8 cellular contexts compared by ENCODE assay signal in genomic region chr15:77107531-77108355, GRCh38. TPM values are rescaled to one million over a fixed set of nuclear protein-coding genes. Genes with fewer than 3 reads are reported as not detected.
DNase-seq lines count a peak whose midpoint lies in the region; ATAC-seq and TF ChIP-seq lines count a peak whose summit lies in the region.

No MANE protein-coding gene starts in this region.

- no peak overlapping the region for H3K9ac ChIP-seq in HCT116 (ENCODE audit: low read length)

- H3K4me2 ChIP-seq in HCT116 (ENCODE audit: low read length): no peak overlapping the region

- H3K36me3 ChIP-seq in HCT116 (ENCODE audit: control insufficient read depth in 1 of 2, insufficient read depth in 2 of 2, low read length in 2 of 2) (no peaks in the 10 kb centered on the region), psoas muscle (ENCODE audit: insufficient read depth in 1 of 2, low read depth in 1 of 2) (no peaks in the 10 kb centered on the region)

- 26 to 46% (median 30%) methylated on average over 9 of the region's 9 CpGs for WGBS in psoas muscle, 3 donors

- peak; percentile 77 for TF ChIP-seq RAD21 in HCT116 (IDR thresholded peaks at IDR 0.05; ENCODE audit: low read depth)

- H3K9me3 ChIP-seq in HCT116 (ENCODE audit: control insufficient read depth in 1 of 2, insufficient read depth in 1 of 2, low read depth in 1 of 2, low read length in 2 of 2) (peaks cover 0 to 1% of the 10 kb centered on the region in 2 experiments; a peak in 1 of 4 replicates), psoas muscle (no peaks in the 10 kb centered on the region)

- no peak overlapping the region for H3K4me3 Mint-ChIP-seq in activated naive CD4-positive, alpha-beta T cell treated with anti-CD3 and anti-CD28 coated beads for 36 hours

- CTCF ChIA-PET in HCT116 (lab: Charles Lee): interaction anchor here (0.6 to 2.8 kb wide), 10 partner anchors 11 to 548 kb away, joined by 3 to 19 read pairs (median 4); partner anchors contain the start of gene LINGO1
- CTCF ChIA-PET in activated naive CD4-positive, alpha-beta T cell treated with anti-CD3 and anti-CD28 coated beads for 36 hours (lab: Charles Lee): interaction anchor here (0.7 to 8.2 kb wide), 14 partner anchors 10 to 436 kb away, joined by 3 to 36 read pairs (median 4); no protein-coding TSS in a partner anchor

- H3K36me3 Mint-ChIP-seq in activated naive CD4-positive, alpha-beta T cell treated with anti-CD3 and anti-CD28 coated beads for 36 hours (ENCODE audit: low read depth): no peaks in the 10 kb centered on the region

- H3K4me1 ChIP-seq in HCT116 (ENCODE audit: control insufficient read depth in 1 of 2, insufficient read depth in 2 of 2, low read length in 2 of 2): no peaks in the 10 kb centered on the region; a peak in 1 of 4 replicates
- H3K4me1 ChIP-seq in psoas muscle: peaks cover 22% of the 10 kb centered on the region

- H3K79me2 ChIP-seq in HCT116 (ENCODE audit: insufficient read depth, low read length): no peaks in the 10 kb centered on the region

- H3K9me3 Mint-ChIP-seq in activated naive CD4-positive, alpha-beta T cell treated with anti-CD3 and anti-CD28 coated beads for 36 hours: no peaks in the 10 kb centered on the region

- H3K9me2 ChIP-seq in HCT116 (ENCODE audit: insufficient read depth): no peaks in the 10 kb centered on the region

- H3K27ac Mint-ChIP-seq in activated naive CD4-positive, alpha-beta T cell treated with anti-CD3 and anti-CD28 coated beads for 36 hours: no peak overlapping the region

- no peak overlapping the region for H2AFZ ChIP-seq in HCT116 (ENCODE audit: low read depth, low read length, poor library complexity, severe bottlenecking)

- ATAC-seq in HCT116 (peak; percentile 95), psoas muscle (peak; percentile 85 to 94 (median 92)), GM21786 (IDR thresholded peaks at IDR 0.05; ENCODE audit: unreplicated experiment) (no peak), HG03139 (IDR thresholded peaks at IDR 0.05; ENCODE audit: unreplicated experiment) (no peak)

- intact Hi-C loops in HCT116 (cut with micrococcal nuclease) (loop anchor here (1.0 to 2.0 kb wide), 2 partner anchors 389 to 436 kb away; no protein-coding TSS in a partner anchor), head of caudate nucleus (cut with DNase I) (no loop called here), psoas muscle (cut with DNase I) (loop anchor here (5.0 to 10.0 kb wide), 4 partner anchors 85 to 527 kb away; partner anchors contain the start of gene LINGO1 (in 1 of the 2))
- intact Hi-C loops in activated naive CD4-positive, alpha-beta T cell treated with anti-CD3 and anti-CD28 coated beads for 36 hours (cut with micrococcal nuclease): loop anchor here (1.0 kb wide), 1 partner anchor 436 kb away; no protein-coding TSS in a partner anchor

- H3K27me3 Mint-ChIP-seq in activated naive CD4-positive, alpha-beta T cell treated with anti-CD3 and anti-CD28 coated beads for 36 hours (ENCODE audit: low read depth): no peaks in the 10 kb centered on the region

- TF ChIP-seq POLR2A in HCT116 (IDR thresholded peaks at IDR 0.05; ENCODE audit: borderline replicate concordance, extremely low read depth, insufficient read depth, insufficient read length): no peak

- H3K27ac ChIP-seq in C4-2B (peak overlapping the region; percentile 27), HCT116 (ENCODE audit: low read depth, low read length) (no peak overlapping the region), psoas muscle (peak overlapping the region; percentile 56)

- H3K27me3 ChIP-seq in HCT116 (ENCODE audit: insufficient read depth, low read length): no peaks in the 10 kb centered on the region
- H3K27me3 ChIP-seq in psoas muscle (ENCODE audit: insufficient read depth in 3 of 3, low read length in 2 of 3): no peaks in the 10 kb centered on the region

- H3K4me3 ChIP-seq in HCT116 (replicated peaks in 1 of 2; ENCODE audit: low read depth in 1 of 2, low read length in 2 of 2) (no peak overlapping the region), psoas muscle (no peak overlapping the region)

- TF ChIP-seq CTCF in C4-2B (conservative IDR thresholded peaks at IDR 0.05): peak; percentile 88
- peak; percentile 66 to 80 (median 75); a peak in 5 of 6 replicates for TF ChIP-seq CTCF in HCT116 (IDR thresholded peaks at IDR 0.05 in 2 of 3, conservative IDR thresholded peaks at IDR 0.05 in 1 of 3; ENCODE audit: borderline replicate concordance in 1 of 3, insufficient read depth in 1 of 3, low read depth in 2 of 3, low read length in 2 of 3)
- TF ChIP-seq CTCF in psoas muscle (IDR thresholded peaks at IDR 0.05): peak; percentile 73

- no peak for DNase-seq in HCT116 (ENCODE audit: low read depth, low spot score)
- peak; percentile 2 for DNase-seq in NCI-H774 (lab: John Stamatoyannopoulos, UW)
- DNase-seq in activated naive CD4-positive, alpha-beta T cell treated with anti-CD3 and anti-CD28 coated beads for 36 hours: peak; percentile 71
- DNase-seq in head of caudate nucleus: peak; percentile 34 to 86 (median 68)
- DNase-seq in psoas muscle: peak; percentile 47 to 73

- no peaks in the 10 kb centered on the region for H4K20me1 ChIP-seq in HCT116 (ENCODE audit: insufficient read depth)

- POLR2A ChIA-PET in HCT116 (lab: Charles Lee): interaction anchor here (1.8 kb wide), 1 partner anchor 435 kb away, joined by 6 read pairs; no protein-coding TSS in a partner anchor

- RAD21 ChIA-PET in HCT116 (lab: Charles Lee; ENCODE audit: low non-redundant PET in 1 of 2, low total read pairs in 2 of 2, uncharacterized antibody in 2 of 2, unreplicated experiment in 2 of 2): interaction anchor here (0.6 to 2.1 kb wide), 4 partner anchors 22 to 436 kb away, joined by 3 to 9 read pairs (median 6); no protein-coding TSS in a partner anchor

- no TSS peak for BruUV-seq in HCT116 (replicated peaks; lab: Mats Ljungman, UMichigan)

- no peaks in the 10 kb centered on the region for H3K4me1 Mint-ChIP-seq in activated naive CD4-positive, alpha-beta T cell treated with anti-CD3 and anti-CD28 coated beads for 36 hours (ENCODE audit: low read depth)

TF ChIP-seq in HCT116, 20 proteins besides CTCF, POLR2A, EP300 and RAD21:
- TF ChIP-seq ZNF274 (IDR thresholded peaks at IDR 0.05; ENCODE audit: low read depth, low read length) (no peak), EZH2 (IDR thresholded peaks at IDR 0.05) (no peak)

RNA-seq across cellular contexts. Expression of gene TSPAN3, which starts 36.8 kb away (rescaled TPM):
- total RNA-seq in HCT116 (2021; ENCODE audit: unreplicated experiment) (140 TPM), psoas muscle (100 to 1,000 TPM; 179 to 215 (median 207) TPM)
- 141 and 173 TPM in 2 replicates for polyA plus RNA-seq in HCT116 (2012)
- 10 to 100 TPM; 21.9 to 24.9 TPM for total RNA-seq in activated naive CD4-positive, alpha-beta T cell treated with anti-CD3 and anti-CD28 coated beads for 36 hours
- 100 to 1,000 TPM; 146 to 330 (median 210) TPM for polyA plus RNA-seq in psoas muscle

Comparison
In these comparisons a context has a peak if more than half of its experiments do, and no peak if none do; other contexts are left out.
1. ATAC-seq: peak in HCT116 (single experiment) and psoas muscle (4 of 4); none in GM21786 (single experiment) and HG03139 (single experiment).
2. Peak in every context shown above with its lines, with median percentiles within 50 percentile points of each other: CTCF ChIP-seq.